ENCODE assay signal across 2 cellular contexts in genomic region chr15:81097893-81098280, GRCh38.
A peak's percentile ranks its signal among the peaks of the same experiment; 100 is the strongest.
TF ChIP-seq lines count a peak whose summit lies in the region.

No MANE protein-coding gene starts in this region.

TF ChIP-seq in HCT116, 20 proteins besides CTCF, POLR2A, EP300 and RAD21 (continued from another document):
- no peak for TF ChIP-seq YY1 (IDR thresholded peaks at IDR 0.05; ENCODE audit: extremely low read depth, insufficient replicate concordance, low read depth, low read length)
- TF ChIP-seq JUND (IDR thresholded peaks at IDR 0.05): peak; percentile 23; the same call in 1 of the 2 replicates
- TF ChIP-seq CBX3 (IDR thresholded peaks at IDR 0.05; ENCODE audit: low read depth): peak; percentile 52; the same call in 1 of the 2 replicates
- TF ChIP-seq POLR2AphosphoS5 (IDR thresholded peaks at IDR 0.05; ENCODE audit: low read depth, low read length): 0 out of 2 replicates have a peak, but pooled peaks have one; percentile 24
- TF ChIP-seq EZH2phosphoT487 (IDR thresholded peaks at IDR 0.05; ENCODE audit: borderline replicate concordance): no peak
- peak; percentile 50 for TF ChIP-seq TCF7L2 (IDR thresholded peaks at IDR 0.05; ENCODE audit: borderline replicate concordance, extremely low read depth, insufficient read depth, insufficient read length)
- no peak for TF ChIP-seq MAX (IDR thresholded peaks at IDR 0.05)
- 0 out of 2 replicates have a peak, but pooled peaks have one; percentile 35 for TF ChIP-seq CEBPB (IDR thresholded peaks at IDR 0.05; ENCODE audit: low read depth)

TF ChIP-seq in K562, 482 proteins besides CTCF, POLR2A, EP300 and RAD21 (continued from another document):
- TF ChIP-seq ZMIZ1 (IDR thresholded peaks at IDR 0.05; ENCODE audit: low read depth in 2 of 2, low read length in 2 of 2): no peak
